ENCODE assay signal across 15 cellular contexts in genomic region chr6:119344306-119344705, GRCh38. TPM values are rescaled to one million over a fixed set of nuclear protein-coding genes. Genes with fewer than 3 reads are reported as not detected.
DNase-seq lines count a peak whose midpoint lies in the region; ATAC-seq and TF ChIP-seq lines count a peak whose summit lies in the region.
"Had no signal": no experiment of that assay in that cellular context is flagged by ENCODE, and none has a peak within 500 bp of the region (broad histone marks: within the 10 kb centered on the region; RNA-seq: fewer than 3 reads in every experiment).

No MANE protein-coding gene starts in this region.

- TF ChIP-seq POLR2A in adrenal gland (IDR thresholded peaks at IDR 0.05) = no peak

- H3K27ac Mint-ChIP-seq in T-cell (peak overlapping the region; percentile 17 to 82), immature natural killer cell (peak overlapping the region; percentile 42 to 95 (median 73))
- H3K27ac Mint-ChIP-seq: activated naive CD8-positive, alpha-beta T cell; stimulated activated memory B cell treated with anti-CD40 and anti-IgM and Interleukin-4, amounts not matched to agents 10 μg/mL and 1 μg/mL and 100 μg/mL, for 72 hours had no signal

- no peaks in the 10 kb centered on the region for H3K9me3 ChIP-seq in cardiac muscle cell (ENCODE audit: low read depth)
- no peaks in the 10 kb centered on the region for H3K9me3 ChIP-seq in upper lobe of right lung
- H3K9me3 ChIP-seq in adrenal gland (replicated peaks in 1 of 3) = no peaks in the 10 kb centered on the region

- H3K4me3 Mint-ChIP-seq in T-cell (no peak overlapping the region), immature natural killer cell (peak overlapping the region in 4 of 5 donors; percentile 4 to 98 (median 27))
- H3K4me3 Mint-ChIP-seq: stimulated activated memory B cell treated with anti-CD40 and anti-IgM and Interleukin-4, amounts not matched to agents 10 μg/mL and 1 μg/mL and 100 μg/mL, for 72 hours had no signal

- WGBS in adrenal gland, 4 donors = 29 to 66% (median 48%) methylated on average over 1 of the region's 1 CpG

- H3K4me3 ChIP-seq in cardiac muscle cell (peak overlapping the region; percentile 0), upper lobe of right lung (peak overlapping the region; percentile 3), adrenal gland (no peak overlapping the region)
- H3K4me3 ChIP-seq: skin epidermis had no signal

- H3K36me3 ChIP-seq in cardiac muscle cell (no peaks in the 10 kb centered on the region), upper lobe of right lung (no peaks in the 10 kb centered on the region), adrenal gland (replicated peaks in 1 of 2) (no peaks in the 10 kb centered on the region)

- intact Hi-C loops in left ventricle myocardium superior (cut with micrococcal nuclease) (no loop called here), upper lobe of right lung (cut with DNase I) (no loop called here), adrenal gland (cut with DNase I) (no loop called here)

- POLR2A ChIA-PET in T-cell (lab: Charles Lee) = interaction anchor here (0.9 to 1.2 kb wide), 2 partner anchors 10 to 29 kb away, joined by 3 to 4 read pairs; no protein-coding TSS in a partner anchor

- H3K36me3 Mint-ChIP-seq in T-cell (no peaks in the 10 kb centered on the region), immature natural killer cell (peaks cover 0 to 4% (median 0%) of the 10 kb centered on the region in 3 donors)
- H3K36me3 Mint-ChIP-seq: activated naive CD8-positive, alpha-beta T cell had no signal

- H3K9me3 Mint-ChIP-seq in T-cell = no peaks in the 10 kb centered on the region
- peaks cover 0 to 3% (median 0%) of the 10 kb centered on the region in 6 donors for H3K9me3 Mint-ChIP-seq in immature natural killer cell
- H3K9me3 Mint-ChIP-seq: stimulated activated memory B cell treated with anti-CD40 and anti-IgM and Interleukin-4, amounts not matched to agents 10 μg/mL and 1 μg/mL and 100 μg/mL, for 72 hours had no signal

- CTCF ChIA-PET in T-cell (lab: Charles Lee) = interaction anchor here (1.0 to 2.4 kb wide), 4 partner anchors 9 to 59 kb away, joined by 3 to 21 read pairs (median 6); no protein-coding TSS in a partner anchor

- DNase-seq in cardiac muscle cell (ENCODE audit: low read depth in 1 of 2, low spot score in 1 of 2) = no peak
- DNase-seq in left ventricle myocardium superior = no peak
- no peak for DNase-seq in T-cell
- DNase-seq in immature natural killer cell = no peak
- no peak for DNase-seq in upper lobe of right lung
- DNase-seq in adrenal gland = no peak
- DNase-seq in mesenteric fat pad (ENCODE audit: low spot score) = no peak
- DNase-seq: activated CD8-positive, alpha-beta memory T cell treated with anti-CD3 and anti-CD28 coated beads, Interleukin-2, amount 50 U/mL, for 48 hours; DMS 273 treated with DMSO at 0.1 percent for 48 hours; NCI-H1092; NK-92 treated with Interleukin-12 subunit alpha and Interleukin-12 subunit beta, amount 100 ng/mL, for 24 hours had no signal

- H3K4me1 Mint-ChIP-seq in T-cell (peaks cover 44 to 81% (median 69%) of the 10 kb centered on the region in 3 donors), immature natural killer cell (peaks cover 83 to 89% of the 10 kb centered on the region in 2 donors)

- H3K27ac ChIP-seq in cardiac muscle cell = no peak overlapping the region
- peak overlapping the region; percentile 4 for H3K27ac ChIP-seq in upper lobe of right lung
- H3K27ac ChIP-seq in adrenal gland = no peak overlapping the region

- peak; percentile 4 for TF ChIP-seq CTCF in cardiac muscle cell (IDR thresholded peaks at IDR 0.05; ENCODE audit: low read depth, low read length)
- TF ChIP-seq CTCF in upper lobe of right lung (IDR thresholded peaks at IDR 0.05) = no peak
- TF ChIP-seq CTCF in adrenal gland (IDR thresholded peaks at IDR 0.05) = no peak

- H3K27me3 ChIP-seq in cardiac muscle cell (no peaks in the 10 kb centered on the region), upper lobe of right lung (no peaks in the 10 kb centered on the region), adrenal gland (no peaks in the 10 kb centered on the region)

- no peak for ATAC-seq in left ventricle myocardium superior
- no peak for ATAC-seq in T-cell (replicated peaks in 1 of 4)
- ATAC-seq in upper lobe of right lung = no peak
- no peak for ATAC-seq in GM19455 (IDR thresholded peaks at IDR 0.05; ENCODE audit: unreplicated experiment)
- ATAC-seq: stimulated activated memory B cell treated with anti-CD40 and anti-IgM and Interleukin-4, amounts not matched to agents 10 μg/mL and 1 μg/mL and 100 μg/mL, for 72 hours had no signal

- peaks cover 40% of the 10 kb centered on the region for H3K4me1 ChIP-seq in cardiac muscle cell (ENCODE audit: low read depth)
- peaks cover 48% of the 10 kb centered on the region for H3K4me1 ChIP-seq in upper lobe of right lung
- peaks cover 8 to 68% of the 10 kb centered on the region in 2 donors for H3K4me1 ChIP-seq in adrenal gland (replicated peaks in 1 of 2)

- no peaks in the 10 kb centered on the region for H3K27me3 Mint-ChIP-seq in T-cell
- H3K27me3 Mint-ChIP-seq in immature natural killer cell (ENCODE audit: low read depth in 3 of 3) = peaks cover 0 to 9% (median 5%) of the 10 kb centered on the region in 3 donors
- H3K27me3 Mint-ChIP-seq: activated naive CD8-positive, alpha-beta T cell; stimulated activated memory B cell treated with anti-CD40 and anti-IgM and Interleukin-4, amounts not matched to agents 10 μg/mL and 1 μg/mL and 100 μg/mL, for 72 hours had no signal

RNA-seq across cellular contexts. Expression of gene MAN1A1, which starts 5.3 kb away (rescaled TPM):
- total RNA-seq in cardiac muscle cell (30.0 and 34.8 TPM in 2 replicates), left ventricle myocardium superior (18.3 TPM), T-cell (10 to 100 TPM in 3 of 5 donors, 1 to 10 TPM in 2; 9.4 to 13.6 (median 12.3) TPM), upper lobe of right lung (74.0 TPM), adrenal gland (100 to 1,000 TPM in 7 of 8 donors, 10 to 100 TPM in 1; 84.4 to 178 (median 129) TPM), mesenteric fat pad (147 TPM)
- polyA plus RNA-seq in cardiac muscle cell (19.2 and 21.5 TPM in 2 replicates), immature natural killer cell (10 to 100 TPM; 33.9 to 64.9 (median 56.7) TPM), adrenal gland (10 to 100 TPM; 11.1 to 67.7 (median 20.8) TPM)

Comparison
In these comparisons a context has a peak if more than half of its experiments do, and no peak if none do; other contexts are left out.
1. H3K4me3 ChIP-seq: peak in cardiac muscle cell (single experiment) and upper lobe of right lung (single experiment); none in adrenal gland (0 of 4).
2. H3K4me3 Mint-ChIP-seq: peak in immature natural killer cell (4 of 5); none in T-cell (0 of 3).